Comparison of ENCODE assay signal across 8 cellular contexts in genomic region chr19:7925171-7925837, GRCh38. TPM values are rescaled to one million over a fixed set of nuclear protein-coding genes. Genes with fewer than 3 reads are reported as not detected.
DNase-seq lines count a peak whose midpoint lies in the region; ATAC-seq, FAIRE-seq and TF ChIP-seq lines count a peak whose summit lies in the region.

No MANE protein-coding gene starts in this region.

- CTCF ChIA-PET in WTC11 (lab: Charles Lee): no interaction called here

- no peaks in the 10 kb centered on the region for H3K36me3 Mint-ChIP-seq in WTC11

- no peaks in the 10 kb centered on the region for H3K27me3 ChIP-seq in bronchial epithelial cell (ENCODE audit: control insufficient read depth, insufficient read depth, low read length)

- peaks cover 4% of the 10 kb centered on the region; the same call in 1 of the 2 replicates for H3K4me1 Mint-ChIP-seq in WTC11

- no peak overlapping the region; the same call in 1 of the 2 replicates for H3K27ac Mint-ChIP-seq in WTC11

- peak overlapping the region; percentile 33 for H3K4me3 ChIP-seq in bronchial epithelial cell (ENCODE audit: low read depth, low read length)

- TF ChIP-seq CTCF in WTC11 (IDR thresholded peaks at IDR 0.05) (peak; percentile 91), bronchial epithelial cell (IDR thresholded peaks at IDR 0.05; ENCODE audit: insufficient read depth, low read length, severe bottlenecking) (peak; percentile 87)

- FAIRE-seq in bronchial epithelial cell (lab: Jason Lieb, UNC): no peak

- intact Hi-C loops in Right ventricle myocardium superior (cut with DNase I): no loop called here
- intact Hi-C loops in Right ventricle myocardium inferior (cut with DNase I): no loop called here

- POLR2A ChIA-PET in WTC11 (lab: Charles Lee): no interaction called here

- H3K4me3 Mint-ChIP-seq in WTC11: peak overlapping the region; percentile 79

- DNase-seq in Right ventricle myocardium superior (peak; percentile 80), Right ventricle myocardium inferior (ENCODE audit: missing footprints) (no peak), NCI-H2227 (lab: John Stamatoyannopoulos, UW; ENCODE audit: unreplicated experiment) (peak; percentile 87), WTC11 (ENCODE audit: low spot score) (peak; percentile 97), bronchial epithelial cell (ENCODE audit: low read depth) (peak; percentile 35), left lobe of liver (ENCODE audit: low spot score) (peak; percentile 65)
- peak; percentile 79 for DNase-seq in stimulated activated CD4-positive, alpha-beta T cell treated with anti-CD3 and anti-CD28 coated beads, Interleukin-4, amount 100 ng/mL, for 24 hours

- peaks cover 10% of the 10 kb centered on the region for H3K36me3 ChIP-seq in bronchial epithelial cell (ENCODE audit: control insufficient read depth, insufficient read depth, low read length)

- H3K27me3 Mint-ChIP-seq in WTC11 (ENCODE audit: low read depth): no peaks in the 10 kb centered on the region

- ATAC-seq in Right ventricle myocardium superior (ENCODE audit: poor library complexity) (no peak), Right ventricle myocardium inferior (no peak), WTC11 (peak; percentile 36), left lobe of liver (no peak), HG02642 (IDR thresholded peaks at IDR 0.05; ENCODE audit: poor library complexity, unreplicated experiment) (no peak)

- H3K9me3 Mint-ChIP-seq in WTC11: no peaks in the 10 kb centered on the region

TF ChIP-seq in WTC11, 78 proteins besides CTCF, POLR2A, EP300 and RAD21 (continues in another document):
- TF ChIP-seq PREB (CRISPR knock-in tag; IDR thresholded peaks at IDR 0.05; ENCODE audit: borderline replicate concordance) (0 out of 2 replicates have a peak, but pooled peaks have one; percentile 83), OVOL2 (CRISPR knock-in tag; IDR thresholded peaks at IDR 0.05; ENCODE audit: borderline replicate concordance) (no peak), ELF4 (CRISPR knock-in tag; IDR thresholded peaks at IDR 0.05; ENCODE audit: low read depth) (peak; percentile 86; the same call in 1 of the 2 replicates), FOXK1 (CRISPR knock-in tag; IDR thresholded peaks at IDR 0.05) (peak; percentile 94), ZNF219 (CRISPR knock-in tag; IDR thresholded peaks at IDR 0.05; ENCODE audit: borderline replicate concordance) (peak; percentile 73; the same call in 1 of the 2 replicates), ZBTB21 (CRISPR knock-in tag; IDR thresholded peaks at IDR 0.05; ENCODE audit: borderline replicate concordance) (peak; percentile 83), SOX15 (CRISPR knock-in tag; IDR thresholded peaks at IDR 0.05) (no peak), ZNF138 (CRISPR knock-in tag; conservative IDR thresholded peaks at IDR 0.05) (0 out of 2 replicates have a peak, but pooled peaks have one; percentile 29), SP1 (CRISPR knock-in tag; conservative IDR thresholded peaks at IDR 0.05) (peak; percentile 74), CBFB (CRISPR knock-in tag; IDR thresholded peaks at IDR 0.05; ENCODE audit: low read depth) (peak; percentile 94), FOXP1 (CRISPR knock-in tag; IDR thresholded peaks at IDR 0.05; ENCODE audit: borderline replicate concordance) (peak; percentile 98)
- TF ChIP-seq, protein P1, sequence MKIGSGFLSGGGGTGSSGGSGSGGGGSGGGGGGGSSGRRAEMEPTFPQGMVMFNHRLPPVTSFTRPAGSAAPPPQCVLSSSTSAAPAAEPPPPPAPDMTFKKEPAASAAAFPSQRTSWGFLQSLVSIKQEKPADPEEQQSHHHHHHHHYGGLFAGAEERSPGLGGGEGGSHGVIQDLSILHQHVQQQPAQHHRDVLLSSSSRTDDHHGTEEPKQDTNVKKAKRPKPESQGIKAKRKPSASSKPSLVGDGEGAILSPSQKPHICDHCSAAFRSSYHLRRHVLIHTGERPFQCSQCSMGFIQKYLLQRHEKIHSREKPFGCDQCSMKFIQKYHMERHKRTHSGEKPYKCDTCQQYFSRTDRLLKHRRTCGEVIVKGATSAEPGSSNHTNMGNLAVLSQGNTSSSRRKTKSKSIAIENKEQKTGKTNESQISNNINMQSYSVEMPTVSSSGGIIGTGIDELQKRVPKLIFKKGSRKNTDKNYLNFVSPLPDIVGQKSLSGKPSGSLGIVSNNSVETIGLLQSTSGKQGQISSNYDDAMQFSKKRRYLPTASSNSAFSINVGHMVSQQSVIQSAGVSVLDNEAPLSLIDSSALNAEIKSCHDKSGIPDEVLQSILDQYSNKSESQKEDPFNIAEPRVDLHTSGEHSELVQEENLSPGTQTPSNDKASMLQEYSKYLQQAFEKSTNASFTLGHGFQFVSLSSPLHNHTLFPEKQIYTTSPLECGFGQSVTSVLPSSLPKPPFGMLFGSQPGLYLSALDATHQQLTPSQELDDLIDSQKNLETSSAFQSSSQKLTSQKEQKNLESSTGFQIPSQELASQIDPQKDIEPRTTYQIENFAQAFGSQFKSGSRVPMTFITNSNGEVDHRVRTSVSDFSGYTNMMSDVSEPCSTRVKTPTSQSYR (CRISPR knock-in tag; IDR thresholded peaks at IDR 0.05): peak; percentile 93
- TF ChIP-seq, protein P2, sequence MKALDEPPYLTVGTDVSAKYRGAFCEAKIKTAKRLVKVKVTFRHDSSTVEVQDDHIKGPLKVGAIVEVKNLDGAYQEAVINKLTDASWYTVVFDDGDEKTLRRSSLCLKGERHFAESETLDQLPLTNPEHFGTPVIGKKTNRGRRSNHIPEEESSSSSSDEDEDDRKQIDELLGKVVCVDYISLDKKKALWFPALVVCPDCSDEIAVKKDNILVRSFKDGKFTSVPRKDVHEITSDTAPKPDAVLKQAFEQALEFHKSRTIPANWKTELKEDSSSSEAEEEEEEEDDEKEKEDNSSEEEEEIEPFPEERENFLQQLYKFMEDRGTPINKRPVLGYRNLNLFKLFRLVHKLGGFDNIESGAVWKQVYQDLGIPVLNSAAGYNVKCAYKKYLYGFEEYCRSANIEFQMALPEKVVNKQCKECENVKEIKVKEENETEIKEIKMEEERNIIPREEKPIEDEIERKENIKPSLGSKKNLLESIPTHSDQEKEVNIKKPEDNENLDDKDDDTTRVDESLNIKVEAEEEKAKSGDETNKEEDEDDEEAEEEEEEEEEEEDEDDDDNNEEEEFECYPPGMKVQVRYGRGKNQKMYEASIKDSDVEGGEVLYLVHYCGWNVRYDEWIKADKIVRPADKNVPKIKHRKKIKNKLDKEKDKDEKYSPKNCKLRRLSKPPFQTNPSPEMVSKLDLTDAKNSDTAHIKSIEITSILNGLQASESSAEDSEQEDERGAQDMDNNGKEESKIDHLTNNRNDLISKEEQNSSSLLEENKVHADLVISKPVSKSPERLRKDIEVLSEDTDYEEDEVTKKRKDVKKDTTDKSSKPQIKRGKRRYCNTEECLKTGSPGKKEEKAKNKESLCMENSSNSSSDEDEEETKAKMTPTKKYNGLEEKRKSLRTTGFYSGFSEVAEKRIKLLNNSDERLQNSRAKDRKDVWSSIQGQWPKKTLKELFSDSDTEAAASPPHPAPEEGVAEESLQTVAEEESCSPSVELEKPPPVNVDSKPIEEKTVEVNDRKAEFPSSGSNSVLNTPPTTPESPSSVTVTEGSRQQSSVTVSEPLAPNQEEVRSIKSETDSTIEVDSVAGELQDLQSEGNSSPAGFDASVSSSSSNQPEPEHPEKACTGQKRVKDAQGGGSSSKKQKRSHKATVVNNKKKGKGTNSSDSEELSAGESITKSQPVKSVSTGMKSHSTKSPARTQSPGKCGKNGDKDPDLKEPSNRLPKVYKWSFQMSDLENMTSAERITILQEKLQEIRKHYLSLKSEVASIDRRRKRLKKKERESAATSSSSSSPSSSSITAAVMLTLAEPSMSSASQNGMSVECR (CRISPR knock-in tag; IDR thresholded peaks at IDR 0.05; ENCODE audit: borderline replicate concordance): peak; percentile 90; the same call in 1 of the 2 replicates
- TF ChIP-seq, protein P3, sequence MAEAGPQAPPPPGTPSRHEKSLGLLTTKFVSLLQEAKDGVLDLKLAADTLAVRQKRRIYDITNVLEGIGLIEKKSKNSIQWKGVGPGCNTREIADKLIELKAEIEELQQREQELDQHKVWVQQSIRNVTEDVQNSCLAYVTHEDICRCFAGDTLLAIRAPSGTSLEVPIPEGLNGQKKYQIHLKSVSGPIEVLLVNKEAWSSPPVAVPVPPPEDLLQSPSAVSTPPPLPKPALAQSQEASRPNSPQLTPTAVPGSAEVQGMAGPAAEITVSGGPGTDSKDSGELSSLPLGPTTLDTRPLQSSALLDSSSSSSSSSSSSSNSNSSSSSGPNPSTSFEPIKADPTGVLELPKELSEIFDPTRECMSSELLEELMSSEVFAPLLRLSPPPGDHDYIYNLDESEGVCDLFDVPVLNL (CRISPR knock-in tag; IDR thresholded peaks at IDR 0.05; ENCODE audit: borderline replicate concordance, low read depth): peak; percentile 80; the same call in 1 of the 2 replicates

RNA-seq across cellular contexts. Expression of gene CTXN1, which starts 0.6 kb away (rescaled TPM):
- 0.16 TPM for total RNA-seq in Right ventricle myocardium superior
- 0.19 TPM for total RNA-seq in Right ventricle myocardium inferior
- 41.5 to 48.2 TPM (median 44.3 TPM) in 3 replicates for total RNA-seq in WTC11 (2021)
- total RNA-seq in bronchial epithelial cell: 0.26 and 0.77 TPM in 2 replicates
- total RNA-seq in left lobe of liver: not detected

RNA-seq across cellular contexts. Expression of gene SNAPC2, which starts 5.2 kb away (rescaled TPM):
- total RNA-seq in Right ventricle myocardium superior (9.4 TPM), Right ventricle myocardium inferior (10.3 TPM), WTC11 (2021) (23.2 to 24.3 TPM (median 23.7 TPM) in 3 replicates), bronchial epithelial cell (13.4 and 15.9 TPM in 2 replicates), left lobe of liver (4.1 TPM)

RNA-seq across cellular contexts. Expression of gene TGFBR3L, which starts 10.7 kb away (rescaled TPM):
- total RNA-seq in Right ventricle myocardium superior (10.9 TPM), Right ventricle myocardium inferior (7.2 TPM), WTC11 (2021) (4.1 to 7.4 TPM (median 6.5 TPM) in 3 replicates), bronchial epithelial cell (1.8 and 1.9 TPM in 2 replicates), left lobe of liver (3.4 TPM)

RNA-seq across cellular contexts. Expression of gene TIMM44, which starts 18.2 kb away (rescaled TPM):
- total RNA-seq in Right ventricle myocardium superior (116 TPM), Right ventricle myocardium inferior (111 TPM), WTC11 (2021) (103 to 129 TPM (median 103 TPM) in 3 replicates), bronchial epithelial cell (96.1 and 146 TPM in 2 replicates), left lobe of liver (33.5 TPM)

RNA-seq across cellular contexts. Expression of gene MAP2K7, which starts 21.6 kb away (rescaled TPM):
- 27.5 TPM for total RNA-seq in Right ventricle myocardium superior
- 28.0 TPM for total RNA-seq in Right ventricle myocardium inferior
- 39.4 to 46.9 TPM (median 46.3 TPM) in 3 replicates for total RNA-seq in WTC11 (2021)
- 10.0 and 11.9 TPM in 2 replicates for total RNA-seq in bronchial epithelial cell
- total RNA-seq in left lobe of liver: 20.8 TPM

Comparison
In these comparisons a context has a peak if more than half of its experiments do, and no peak if none do; other contexts are left out.
1. RNA of gene CTXN1, which starts 0.6 kb away (total RNA-seq): 41.5 to 48.2 TPM in WTC11; 0.26 to 0.77 TPM in bronchial epithelial cell, 0.19 TPM in Right ventricle myocardium inferior (single experiment), 0.16 TPM in Right ventricle myocardium superior (single experiment) and not detected in left lobe of liver (single experiment); every median in the first group is over 10 times any median in the second.